ENCODE assay signal across 2 cellular contexts in the genomic region with DNA sequence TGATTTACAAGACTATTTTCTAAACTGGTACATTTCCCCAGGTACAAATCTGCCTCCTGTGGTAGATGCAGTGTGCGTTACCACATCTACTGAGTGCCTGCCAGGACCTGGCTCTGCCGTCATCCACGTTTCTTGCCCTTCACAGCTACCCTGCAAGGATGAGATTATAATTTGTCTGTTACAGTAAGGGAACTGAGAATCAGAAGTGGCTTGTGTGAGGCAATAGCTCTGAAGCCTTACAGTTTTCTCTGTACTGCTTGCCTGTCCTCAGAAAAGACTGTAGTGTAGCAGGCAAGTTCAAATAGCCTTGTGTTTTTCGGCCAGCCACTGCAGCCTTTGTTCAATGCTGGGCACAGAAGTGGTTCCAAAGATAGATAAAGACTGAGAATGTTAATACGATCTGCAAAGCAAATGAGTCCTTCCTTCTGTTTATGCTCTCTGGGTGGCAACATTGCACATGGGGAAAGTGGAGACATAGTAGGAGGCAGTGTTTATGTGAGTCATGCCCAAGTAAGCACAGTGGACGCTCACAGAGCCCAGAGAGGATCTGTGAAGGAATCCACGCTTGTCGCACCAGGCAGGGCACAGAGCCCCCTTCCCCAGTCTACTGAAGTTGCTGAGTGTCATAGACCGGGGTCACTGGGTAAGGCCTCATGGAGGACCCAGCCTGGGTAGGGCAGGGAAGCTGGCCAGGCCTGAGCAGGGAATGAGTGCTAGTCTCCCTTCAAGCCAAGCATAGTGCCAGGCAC.
A peak's percentile ranks its signal among the peaks of the same experiment; 100 is the strongest.
TF ChIP-seq lines count a peak whose summit lies in the region.

No MANE protein-coding gene starts in this region.

TF ChIP-seq in HCT116, 20 proteins besides CTCF, POLR2A, EP300 and RAD21:
- TF ChIP-seq CBX3 (IDR thresholded peaks at IDR 0.05; ENCODE audit: low read depth) (no peak), FOSL1 (IDR thresholded peaks at IDR 0.05; ENCODE audit: low read depth) (peak; percentile 32; the same call in 1 of the 2 replicates)
- TF ChIP-seq, protein P1, sequence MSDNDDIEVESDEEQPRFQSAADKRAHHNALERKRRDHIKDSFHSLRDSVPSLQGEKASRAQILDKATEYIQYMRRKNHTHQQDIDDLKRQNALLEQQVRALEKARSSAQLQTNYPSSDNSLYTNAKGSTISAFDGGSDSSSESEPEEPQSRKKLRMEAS (IDR thresholded peaks at IDR 0.05): peak; percentile 46; the same call in 1 of the 2 replicates
TF ChIP-seq in HCT116: peak in this region for 2.

TF ChIP-seq in HepG2, 621 proteins besides CTCF, POLR2A, EP300 and RAD21 (continued from another document):
- TF ChIP-seq HMG20B (CRISPR knock-in tag; conservative IDR thresholded peaks at IDR 0.05): no peak
